ENCODE assay signal across 6 cellular contexts in genomic region chr12:96156211-96156610, GRCh38.
"Had no signal": no experiment of that assay in that cellular context is flagged by ENCODE, and none has a peak within 500 bp of the region (broad histone marks: within the 10 kb centered on the region; RNA-seq: fewer than 3 reads in every experiment).

No MANE protein-coding gene starts in this region.

- H3K4me3 Mint-ChIP-seq: GM23338, H9, IgD-negative memory B cell had no signal

- DNase-seq: H9, HCEC 1CT had no signal

- ATAC-seq: GM23338, HepG2 had no signal

- H3K9me3 Mint-ChIP-seq: GM23338, H9, IgD-negative memory B cell had no signal

- H3K27ac Mint-ChIP-seq: GM23338, H9 had no signal

- H3K4me3 ChIP-seq: GM23338 had no signal

- H3K27me3 Mint-ChIP-seq: IgD-negative memory B cell had no signal

- H3K27ac ChIP-seq: HL-60 had no signal
